ENCODE assay signal across 39 cellular contexts in genomic region chr19:28283592-28283991, GRCh38.
"Had no signal": no experiment of that assay in that cellular context is flagged by ENCODE, and none has a peak within 500 bp of the region (broad histone marks: within the 10 kb centered on the region; RNA-seq: fewer than 3 reads in every experiment).

No MANE protein-coding gene starts in this region.

- H3K4me3 ChIP-seq: adrenal gland, ascending aorta, body of pancreas, breast epithelium, cardiac muscle cell had no signal

- H3K4me1 Mint-ChIP-seq: activated naive CD4-positive, alpha-beta T cell treated with anti-CD3 and anti-CD28 coated beads, Interleukin-2, amount 10 ng/mL, durations not matched to agents 7 days and 5 days; activated naive CD4-positive, alpha-beta T cell treated with anti-CD3 and anti-CD28 coated beads, Interleukin-2, amount 50 U/mL, for 24 hours; activated naive CD8-positive, alpha-beta T cell treated with anti-CD3 and anti-CD28 coated beads for 36 hours; activated naive CD8-positive, alpha-beta T cell treated with anti-CD3 and anti-CD28 coated beads, Interleukin-2, amount 10 ng/mL, durations not matched to agents 7 days and 5 days; activated T-helper 17 cell treated with anti-CD3 and anti-CD28 coated beads, Interleukin-2, amount 50 U/mL, for 72 hours; central memory CD8-positive, alpha-beta T cell had no signal

- H3K4me1 ChIP-seq: adrenal gland, ascending aorta, breast epithelium had no signal

- H3K4me3 Mint-ChIP-seq: activated naive CD4-positive, alpha-beta T cell treated with anti-CD3 and anti-CD28 coated beads for 36 hours; activated naive CD4-positive, alpha-beta T cell treated with anti-CD3 and anti-CD28 coated beads, Interleukin-2, amount 10 ng/mL, durations not matched to agents 7 days and 5 days; activated naive CD4-positive, alpha-beta T cell treated with anti-CD3 and anti-CD28 coated beads, Interleukin-2, amount 50 U/mL, for 24 hours; activated naive CD8-positive, alpha-beta T cell; activated naive CD8-positive, alpha-beta T cell treated with anti-CD3 and anti-CD28 coated beads for 36 hours; activated naive CD8-positive, alpha-beta T cell treated with anti-CD3 and anti-CD28 coated beads, Interleukin-2, amount 10 ng/mL, durations not matched to agents 7 days and 5 days; activated naive CD8-positive, alpha-beta T cell treated with anti-CD3 and anti-CD28 coated beads, Interleukin-2, amount 50 U/mL, for 24 hours; activated T-cell treated with anti-CD3 and anti-CD28 coated beads, Interleukin-2, amount 50 U/mL, for 24 hours; activated T-cell treated with anti-CD3 and anti-CD28 coated beads, Interleukin-2, amount 50 U/mL, for 4 hours; activated T-cell treated with anti-CD3 and anti-CD28 coated beads, Interleukin-2, amount 50 U/mL, for 72 hours; activated T-helper 1 cell treated with anti-CD3 and anti-CD28 coated beads, Interleukin-12 subunit alpha, Interleukin-12 subunit beta, Interleukin-2, Interleukin-4 antibody, amounts not matched to agents 30 ng/mL and 10 ng/mL and 1 ng/mL, durations not matched to agents 14 hours and 24 hours and 36 hours; activated T-helper 17 cell treated with anti-CD3 and anti-CD28 coated beads, Interleukin-2, amount 50 U/mL, for 72 hours; brain; central memory CD8-positive, alpha-beta T cell had no signal

- H3K36me3 Mint-ChIP-seq: activated naive CD4-positive, alpha-beta T cell treated with anti-CD3 and anti-CD28 coated beads, Interleukin-2, amount 10 ng/mL, durations not matched to agents 7 days and 5 days; activated naive CD4-positive, alpha-beta T cell treated with anti-CD3 and anti-CD28 coated beads, Interleukin-2, amount 50 U/mL, for 24 hours; activated naive CD8-positive, alpha-beta T cell treated with anti-CD3 and anti-CD28 coated beads for 36 hours; activated naive CD8-positive, alpha-beta T cell treated with anti-CD3 and anti-CD28 coated beads, Interleukin-2, amount 10 ng/mL, durations not matched to agents 7 days and 5 days; brain had no signal

- DNase-seq: activated effector memory CD4-positive, alpha-beta T cell treated with anti-CD3 and anti-CD28 coated beads, Interleukin-2, amount 50 U/mL, for 16 hours; activated effector memory CD4-positive, alpha-beta T cell treated with Interleukin-2 at 50 U/mL for 16 hours; activated gamma-delta T cell; activated gamma-delta T cell treated with Interleukin-2 at 50 U/mL for 16 hours; activated naive CD4-positive, alpha-beta T cell; activated naive CD4-positive, alpha-beta T cell treated with anti-CD3 and anti-CD28 coated beads for 36 hours; activated naive CD4-positive, alpha-beta T cell treated with anti-CD3 and anti-CD28 coated beads, Interleukin-2, amount 10 ng/mL, durations not matched to agents 7 days and 5 days; activated naive CD4-positive, alpha-beta T cell treated with anti-CD3 and anti-CD28 coated beads, Interleukin-2, amount 50 U/mL, for 16 hours; activated naive CD4-positive, alpha-beta T cell treated with Interleukin-2 at 50 U/mL for 16 hours; activated naive CD8-positive, alpha-beta T cell treated with anti-CD3 and anti-CD28 coated beads for 36 hours; activated naive CD8-positive, alpha-beta T cell treated with anti-CD3 and anti-CD28 coated beads, Interleukin-2, amount 10 ng/mL, durations not matched to agents 7 days and 5 days; activated naive CD8-positive, alpha-beta T cell treated with anti-CD3 and anti-CD28 coated beads, Interleukin-2, amount 50 U/mL, for 24 hours; activated T-cell treated with anti-CD3 and anti-CD28 coated beads, Interleukin-2, amount 50 U/mL, for 24 hours; activated T-cell treated with anti-CD3 and anti-CD28 coated beads, Interleukin-2, amount 50 U/mL, for 4 hours; activated T-cell treated with anti-CD3 and anti-CD28 coated beads, Interleukin-2, amount 50 U/mL, for 48 hours; activated T-cell treated with anti-CD3 and anti-CD28 coated beads, Interleukin-2, amount 50 U/mL, for 72 hours; adrenal gland; amniotic stem cell; amygdala; anterior cingulate cortex; aorta; body of pancreas; brain microvascular endothelial cell; caudate nucleus; central memory CD4-positive, alpha-beta T cell; cerebellar nuclear complex had no signal

- FAIRE-seq: astrocyte, bronchial epithelial cell had no signal

- H3K27ac ChIP-seq: adrenal gland, ascending aorta, body of pancreas, brain microvascular endothelial cell, breast epithelium, cardiac muscle cell had no signal

- H3K27ac Mint-ChIP-seq: activated naive CD4-positive, alpha-beta T cell treated with anti-CD3 and anti-CD28 coated beads for 36 hours; activated naive CD4-positive, alpha-beta T cell treated with anti-CD3 and anti-CD28 coated beads, Interleukin-2, amount 10 ng/mL, durations not matched to agents 7 days and 5 days; activated naive CD4-positive, alpha-beta T cell treated with anti-CD3 and anti-CD28 coated beads, Interleukin-2, amount 50 U/mL, for 24 hours; activated naive CD4-positive, alpha-beta T cell treated with anti-CD3 and anti-CD28 coated beads, Interleukin-2, amount 50 U/mL, for 72 hours; activated naive CD8-positive, alpha-beta T cell; activated naive CD8-positive, alpha-beta T cell treated with anti-CD3 and anti-CD28 coated beads for 36 hours; activated naive CD8-positive, alpha-beta T cell treated with anti-CD3 and anti-CD28 coated beads, Interleukin-2, amount 10 ng/mL, durations not matched to agents 7 days and 5 days; activated naive CD8-positive, alpha-beta T cell treated with anti-CD3 and anti-CD28 coated beads, Interleukin-2, amount 50 U/mL, for 24 hours; activated T-cell treated with anti-CD3 and anti-CD28 coated beads, Interleukin-2, amount 50 U/mL, for 24 hours; activated T-cell treated with anti-CD3 and anti-CD28 coated beads, Interleukin-2, amount 50 U/mL, for 72 hours; activated T-helper 1 cell treated with anti-CD3 and anti-CD28 coated beads, Interleukin-12 subunit alpha, Interleukin-12 subunit beta, Interleukin-2, Interleukin-4 antibody, amounts not matched to agents 30 ng/mL and 10 ng/mL and 1 ng/mL, durations not matched to agents 14 hours and 24 hours and 36 hours; activated T-helper 17 cell treated with anti-CD3 and anti-CD28 coated beads, Interleukin-2, amount 50 U/mL, for 72 hours; activated T-helper 2 cell treated with anti-CD3 and anti-CD28 coated beads, Interferon-gamma antibody, Interleukin-2, Interleukin-4, amounts not matched to agents 10 μg/mL and 5 μg/mL and 100 μg/mL, durations not matched to agents 14 hours and 24 hours and 36 hours; brain had no signal

- H3K36me3 ChIP-seq: adrenal gland, ascending aorta, brain microvascular endothelial cell, breast epithelium, cardiac muscle cell had no signal

- H3K27me3 Mint-ChIP-seq: activated naive CD4-positive, alpha-beta T cell treated with anti-CD3 and anti-CD28 coated beads, Interleukin-2, amount 10 ng/mL, durations not matched to agents 7 days and 5 days; activated naive CD8-positive, alpha-beta T cell treated with anti-CD3 and anti-CD28 coated beads, Interleukin-2, amount 10 ng/mL, durations not matched to agents 7 days and 5 days; activated T-cell treated with anti-CD3 and anti-CD28 coated beads, Interleukin-2, amount 50 U/mL, for 24 hours had no signal

- H3K9me3 ChIP-seq: adrenal gland, ascending aorta, body of pancreas had no signal

- H3K9me3 Mint-ChIP-seq: activated T-helper 1 cell treated with anti-CD3 and anti-CD28 coated beads, Interleukin-12 subunit alpha, Interleukin-12 subunit beta, Interleukin-2, Interleukin-4 antibody, amounts not matched to agents 30 ng/mL and 10 ng/mL and 1 ng/mL, durations not matched to agents 14 hours and 24 hours and 36 hours had no signal
